11 cellular contexts compared by ENCODE assay signal in the genomic region with DNA sequence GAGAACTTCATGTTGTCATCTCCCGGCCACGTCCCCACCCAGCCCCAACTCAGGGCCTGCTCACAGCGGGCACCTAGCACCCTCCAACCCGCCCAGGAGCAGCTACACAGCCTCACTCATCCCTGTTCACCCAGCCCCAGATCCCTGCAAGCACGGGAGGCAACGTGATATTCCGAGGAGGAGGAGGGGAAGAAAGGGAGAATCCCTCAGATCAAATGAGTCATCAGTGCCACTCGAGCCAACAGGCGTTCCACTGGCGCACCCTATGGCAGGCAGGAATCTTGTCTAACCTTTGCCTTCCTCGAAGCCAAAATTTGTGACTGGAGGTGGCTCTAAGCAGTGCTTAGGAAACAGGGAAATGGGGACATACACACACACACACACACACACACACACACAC. TPM values are rescaled to one million over a fixed set of nuclear protein-coding genes. Genes with fewer than 3 reads are reported as not detected.
A peak's percentile ranks its signal among the peaks of the same experiment; 100 is the strongest.
DNase-seq lines count a peak whose midpoint lies in the region; ATAC-seq and TF ChIP-seq lines count a peak whose summit lies in the region.
"Had no signal": no experiment of that assay in that cellular context is flagged by ENCODE, and none has a peak within 500 bp of the region (broad histone marks: within the 10 kb centered on the region; RNA-seq: fewer than 3 reads in every experiment).

No MANE protein-coding gene starts in this region.

- no peaks in the 10 kb centered on the region for H3K4me1 ChIP-seq in lung (ENCODE audit: control insufficient read depth in 2 of 2, insufficient read depth in 2 of 2, low read length in 2 of 2)

- H3K36me3 Mint-ChIP-seq in Calu3 (ENCODE audit: insufficient read depth, unreplicated experiment) (no peaks in the 10 kb centered on the region), MCF 10A (ENCODE audit: insufficient read depth, unreplicated experiment) (no peaks in the 10 kb centered on the region)
- no peaks in the 10 kb centered on the region for H3K36me3 Mint-ChIP-seq in activated naive CD8-positive, alpha-beta T cell treated with anti-CD3 and anti-CD28 coated beads, Interleukin-2, amount 50 U/mL, for 24 hours (ENCODE audit: low read depth)
- no peaks in the 10 kb centered on the region for H3K36me3 Mint-ChIP-seq in activated CD4-positive, alpha-beta T cell treated with anti-CD3 and anti-CD28 coated beads, Interleukin-2, amount 10 ng/mL, durations not matched to agents 7 days and 5 days (ENCODE audit: low read depth)

- BruUV-seq in Calu3 (replicated peaks; lab: Mats Ljungman, UMichigan) (no TSS peak), MCF 10A (replicated peaks; lab: Mats Ljungman, UMichigan) (no TSS peak)

- no peaks in the 10 kb centered on the region for H3K27me3 ChIP-seq in lung (ENCODE audit: control insufficient read depth, insufficient read depth)

- H3K4me3 Mint-ChIP-seq in Calu3 (ENCODE audit: low read depth, unreplicated experiment) (no peak overlapping the region), MCF 10A (ENCODE audit: unreplicated experiment) (no peak overlapping the region)
- no peak overlapping the region for H3K4me3 Mint-ChIP-seq in activated naive CD8-positive, alpha-beta T cell treated with anti-CD3 and anti-CD28 coated beads, Interleukin-2, amount 50 U/mL, for 24 hours
- no peak overlapping the region for H3K4me3 Mint-ChIP-seq in activated CD4-positive, alpha-beta T cell treated with anti-CD3 and anti-CD28 coated beads, Interleukin-2, amount 10 ng/mL, durations not matched to agents 7 days and 5 days

- 73 to 77% methylated on average over 11 of the region's 11 CpGs for whole genome bisulfite sequencing in lung, 2 donors

- H3K9me3 ChIP-seq in lung (ENCODE audit: control insufficient read depth in 2 of 2, insufficient read depth in 1 of 2, low read length in 1 of 2), result peaks cover 0 to 4% of the 10 kb centered on the region in 2 donors

- no peaks in the 10 kb centered on the region for H3K9me3 Mint-ChIP-seq in Calu3 (ENCODE audit: low read depth, unreplicated experiment)
- H3K9me3 Mint-ChIP-seq in MCF 10A (ENCODE audit: unreplicated experiment), result no peaks in the 10 kb centered on the region
- H3K9me3 Mint-ChIP-seq in activated naive CD8-positive, alpha-beta T cell treated with anti-CD3 and anti-CD28 coated beads, Interleukin-2, amount 50 U/mL, for 24 hours, result peaks cover 4% of the 10 kb centered on the region
- no peaks in the 10 kb centered on the region for H3K9me3 Mint-ChIP-seq in activated CD4-positive, alpha-beta T cell treated with anti-CD3 and anti-CD28 coated beads, Interleukin-2, amount 10 ng/mL, durations not matched to agents 7 days and 5 days

- H3K27ac ChIP-seq in lung (ENCODE audit: low read depth in 1 of 2, low read length in 1 of 2), result no peak overlapping the region

- DNase-seq in Calu3, result peak; percentile 70
- peak; percentile 80 for DNase-seq in NCI-H1694 (lab: John Stamatoyannopoulos, UW)
- peak; percentile 92 for DNase-seq in MCF 10A (ENCODE audit: unreplicated experiment)
- peak; percentile 54 for DNase-seq in lung (ENCODE audit: low spot score)
- no peak for DNase-seq in activated naive CD8-positive, alpha-beta T cell treated with anti-CD3 and anti-CD28 coated beads, Interleukin-2, amount 50 U/mL, for 24 hours
- DNase-seq in middle frontal gyrus (ENCODE audit: extremely low spot score, low spot score), result no peak
- no peak for DNase-seq in activated CD4-positive, alpha-beta T cell treated with anti-CD3 and anti-CD28 coated beads, Interleukin-2, amount 10 ng/mL, durations not matched to agents 7 days and 5 days
- DNase-seq: DND-41 had no signal

- intact Hi-C loops in Calu3 (cut with micrococcal nuclease; ENCODE audit: unreplicated experiment), result no loop called here
- intact Hi-C loops in MCF 10A (cut with micrococcal nuclease), result no loop called here

- no peaks in the 10 kb centered on the region for H3K27me3 Mint-ChIP-seq in Calu3 (ENCODE audit: unreplicated experiment)
- no peaks in the 10 kb centered on the region for H3K27me3 Mint-ChIP-seq in MCF 10A (ENCODE audit: insufficient read depth, unreplicated experiment)
- H3K27me3 Mint-ChIP-seq in activated naive CD8-positive, alpha-beta T cell treated with anti-CD3 and anti-CD28 coated beads, Interleukin-2, amount 50 U/mL, for 24 hours, result no peaks in the 10 kb centered on the region
- H3K27me3 Mint-ChIP-seq in activated CD4-positive, alpha-beta T cell treated with anti-CD3 and anti-CD28 coated beads, Interleukin-2, amount 10 ng/mL, durations not matched to agents 7 days and 5 days, result no peaks in the 10 kb centered on the region

- H3K4me3 ChIP-seq in lung, result no peak overlapping the region

- POLR2A ChIA-PET in MCF 10A (lab: Yijun Ruan, JAX), result interaction anchor here (0.5 to 0.6 kb wide), 2 partner anchors 15 to 189 kb away, joined by 3 read pairs; no protein-coding TSS in a partner anchor
- POLR2A ChIA-PET in activated CD4-positive, alpha-beta T cell treated with anti-CD3 and anti-CD28 coated beads, Interleukin-2, amount 10 ng/mL, durations not matched to agents 7 days and 5 days (lab: Charles Lee), result no interaction called here

- TF ChIP-seq CTCF in Calu3 (IDR thresholded peaks at IDR 0.05; ENCODE audit: unreplicated experiment) (no peak), MCF 10A (IDR thresholded peaks at IDR 0.05; ENCODE audit: unreplicated experiment) (no peak), lung (IDR thresholded peaks at IDR 0.05; ENCODE audit: control extremely low read depth, extremely low read depth) (no peak)

- ATAC-seq in lung (ENCODE audit: insufficient read depth, low FRiP score) (peak; percentile 58), HG03565 (IDR thresholded peaks at IDR 0.05; ENCODE audit: unreplicated experiment) (no peak)
- no peak for ATAC-seq in activated naive CD8-positive, alpha-beta T cell treated with anti-CD3 and anti-CD28 coated beads, Interleukin-2, amount 50 U/mL, for 24 hours

- H3K36me3 ChIP-seq in lung (ENCODE audit: control insufficient read depth in 2 of 2, insufficient read depth in 2 of 2, low read length in 2 of 2), result no peaks in the 10 kb centered on the region

- no peaks in the 10 kb centered on the region for H3K4me1 Mint-ChIP-seq in Calu3 (ENCODE audit: low read depth, unreplicated experiment)
- peaks cover 3% of the 10 kb centered on the region for H3K4me1 Mint-ChIP-seq in MCF 10A (ENCODE audit: insufficient read depth, unreplicated experiment)
- no peaks in the 10 kb centered on the region for H3K4me1 Mint-ChIP-seq in activated naive CD8-positive, alpha-beta T cell treated with anti-CD3 and anti-CD28 coated beads, Interleukin-2, amount 50 U/mL, for 24 hours
- no peaks in the 10 kb centered on the region for H3K4me1 Mint-ChIP-seq in activated CD4-positive, alpha-beta T cell treated with anti-CD3 and anti-CD28 coated beads, Interleukin-2, amount 10 ng/mL, durations not matched to agents 7 days and 5 days

- H3K27ac Mint-ChIP-seq in Calu3 (ENCODE audit: unreplicated experiment) (no peak overlapping the region), MCF 10A (ENCODE audit: low read depth, unreplicated experiment) (no peak overlapping the region)
- H3K27ac Mint-ChIP-seq in activated naive CD8-positive, alpha-beta T cell treated with anti-CD3 and anti-CD28 coated beads, Interleukin-2, amount 50 U/mL, for 24 hours, result no peak overlapping the region
- H3K27ac Mint-ChIP-seq in activated CD4-positive, alpha-beta T cell treated with anti-CD3 and anti-CD28 coated beads, Interleukin-2, amount 10 ng/mL, durations not matched to agents 7 days and 5 days, result no peak overlapping the region

- CTCF ChIA-PET in Calu3 (lab: Charles Lee), result no interaction called here
- CTCF ChIA-PET in MCF 10A (lab: Yijun Ruan, JAX), result interaction anchor here (0.7 to 1.4 kb wide), 5 partner anchors 66 to 216 kb away, joined by 3 to 9 read pairs (median 4); no protein-coding TSS in a partner anchor
- CTCF ChIA-PET in activated CD4-positive, alpha-beta T cell treated with anti-CD3 and anti-CD28 coated beads, Interleukin-2, amount 10 ng/mL, durations not matched to agents 7 days and 5 days (lab: Charles Lee), result no interaction called here

RNA-seq across cellular contexts. Expression of gene NUBP1, which starts 14.0 kb away (rescaled TPM):
- total RNA-seq in Calu3 (2022) (35.7 and 35.9 TPM in 2 replicates), MCF 10A (2022) (17.3 and 17.8 TPM in 2 replicates), lung (10 to 100 TPM; 28.4 to 39.7 TPM)
- polyA plus RNA-seq in lung, result 10 to 100 TPM; 42.4 to 44.2 TPM
- 10 to 100 TPM; 26.3 to 28.7 TPM for total RNA-seq in activated CD4-positive, alpha-beta T cell treated with anti-CD3 and anti-CD28 coated beads, Interleukin-2, amount 10 ng/mL, durations not matched to agents 7 days and 5 days

RNA-seq across cellular contexts. Expression of gene TEKT5, which starts 34.9 kb away (rescaled TPM):
- total RNA-seq in Calu3 (2022) (not detected in 2 replicates), MCF 10A (2022) (not detected in 2 replicates), lung (under 1 TPM; 0.28 to 0.34 TPM)
- polyA plus RNA-seq in lung, result under 1 TPM; 0.13 to 0.30 TPM
- not detected for total RNA-seq in activated CD4-positive, alpha-beta T cell treated with anti-CD3 and anti-CD28 coated beads, Interleukin-2, amount 10 ng/mL, durations not matched to agents 7 days and 5 days
- total RNA-seq: lung microvascular endothelial cell; T-helper 2 cell treated with Interferon-gamma antibody and Interleukin-4, amounts not matched to agents 100 ng/mL and 5 ng/mL, for 36 hours had no signal

Comparison
In these comparisons a context has a peak if more than half of its experiments do, and no peak if none do; other contexts are left out.
1. DNase-seq: peak in Calu3 (single experiment), NCI-H1694 (single experiment), MCF 10A (single experiment) and lung (single experiment); none in activated naive CD8-positive, alpha-beta T cell treated with anti-CD3 and anti-CD28 coated beads, Interleukin-2, amount 50 U/mL, for 24 hours (single experiment), middle frontal gyrus (single experiment) and activated CD4-positive, alpha-beta T cell treated with anti-CD3 and anti-CD28 coated beads, Interleukin-2, amount 10 ng/mL, durations not matched to agents 7 days and 5 days (single experiment).